Comparison of ENCODE assay signal across 24 cellular contexts in genomic region chr6:1617466-1618304, GRCh38. TPM values are rescaled to one million over a fixed set of nuclear protein-coding genes. Genes with fewer than 3 reads are reported as not detected.
DNase-seq lines count a peak whose midpoint lies in the region; ATAC-seq, FAIRE-seq and TF ChIP-seq lines count a peak whose summit lies in the region.
"Had no signal": no experiment of that assay in that cellular context is flagged by ENCODE, and none has a peak within 500 bp of the region (broad histone marks: within the 10 kb centered on the region; RNA-seq: fewer than 3 reads in every experiment).

No MANE protein-coding gene starts in this region.

- H3K9me3 Mint-ChIP-seq in natural killer cell treated with Interleukin-12 subunit alpha and Interleukin-12 subunit beta and Interleukin-15 and Interleukin-18, amount 100 ng/mL, for 72 hours = no peaks in the 10 kb centered on the region
- H3K9me3 Mint-ChIP-seq: activated CD4-positive, alpha-beta memory T cell treated with anti-CD3 and anti-CD28 coated beads, Interleukin-2, amount 10 ng/mL, durations not matched to agents 7 days and 5 days; immature natural killer cell; stimulated activated memory B cell treated with anti-CD40 and anti-IgM and Interleukin-4, amounts not matched to agents 10 μg/mL and 1 μg/mL and 100 μg/mL, for 72 hours; WTC11 had no signal

- no peak for TF ChIP-seq POLR2A in prostate gland (IDR thresholded peaks at IDR 0.05)

- H3K27ac ChIP-seq in left ventricle myocardium inferior (replicated peaks) = peak overlapping the region; percentile 38
- H3K27ac ChIP-seq in prostate gland = peak overlapping the region; percentile 59 to 61
- H3K27ac ChIP-seq: ovary, upper lobe of left lung had no signal

- H3K36me3 Mint-ChIP-seq in natural killer cell treated with Interleukin-12 subunit alpha and Interleukin-12 subunit beta and Interleukin-15 and Interleukin-18, amount 100 ng/mL, for 72 hours = peaks cover 6% of the 10 kb centered on the region
- H3K36me3 Mint-ChIP-seq: WTC11 had no signal

- intact Hi-C loops in left ventricle myocardium inferior (cut with micrococcal nuclease) = no loop called here
- intact Hi-C loops in left cardiac atrium (cut with DNase I) = no loop called here
- intact Hi-C loops in prostate gland (cut with DNase I) = no loop called here

- WGBS in prostate gland = 77% methylated on average over 20 of the region's 20 CpGs

- H3K27me3 ChIP-seq in left ventricle myocardium inferior (ENCODE audit: low read depth) (peaks cover 100% of the 10 kb centered on the region), prostate gland (replicated peaks; ENCODE audit: insufficient read depth) (peaks cover 8% of the 10 kb centered on the region)
- H3K27me3 ChIP-seq: ovary had no signal

- H3K9me3 ChIP-seq in left ventricle myocardium inferior (replicated peaks) (no peaks in the 10 kb centered on the region), prostate gland (no peaks in the 10 kb centered on the region)
- H3K9me3 ChIP-seq: Caco-2, heart left ventricle, ovary, upper lobe of left lung had no signal

- no peaks in the 10 kb centered on the region for H3K36me3 ChIP-seq in left ventricle myocardium inferior
- no peaks in the 10 kb centered on the region for H3K36me3 ChIP-seq in prostate gland
- H3K36me3 ChIP-seq: heart left ventricle, ovary, upper lobe of left lung had no signal

- H3K27me3 Mint-ChIP-seq in natural killer cell treated with Interleukin-12 subunit alpha and Interleukin-12 subunit beta and Interleukin-15 and Interleukin-18, amount 100 ng/mL, for 72 hours = peaks cover 24 to 31% of the 10 kb centered on the region in 2 donors

- TF ChIP-seq CTCF in left ventricle myocardium inferior (IDR thresholded peaks at IDR 0.05; ENCODE audit: borderline replicate concordance) = no peak
- TF ChIP-seq CTCF in prostate gland (IDR thresholded peaks at IDR 0.05) = no peak

- no peak overlapping the region for H3K4me3 Mint-ChIP-seq in natural killer cell treated with Interleukin-12 subunit alpha and Interleukin-12 subunit beta and Interleukin-15 and Interleukin-18, amount 100 ng/mL, for 72 hours
- H3K4me3 Mint-ChIP-seq: activated CD4-positive, alpha-beta memory T cell treated with anti-CD3 and anti-CD28 coated beads, Interleukin-2, amount 10 ng/mL, durations not matched to agents 7 days and 5 days; immature natural killer cell had no signal

- H3K4me1 ChIP-seq in left ventricle myocardium inferior (peaks cover 37% of the 10 kb centered on the region), prostate gland (replicated peaks) (no peaks in the 10 kb centered on the region)

- H3K4me3 ChIP-seq in left ventricle myocardium inferior (no peak overlapping the region), prostate gland (no peak overlapping the region)
- H3K4me3 ChIP-seq: ovary, upper lobe of left lung had no signal

- peaks cover 3 to 7% of the 10 kb centered on the region in 2 donors for H3K4me1 Mint-ChIP-seq in natural killer cell treated with Interleukin-12 subunit alpha and Interleukin-12 subunit beta and Interleukin-15 and Interleukin-18, amount 100 ng/mL, for 72 hours (ENCODE audit: low read depth in 2 of 2)
- H3K4me1 Mint-ChIP-seq: stimulated activated memory B cell treated with anti-CD40 and anti-IgM and Interleukin-4, amounts not matched to agents 10 μg/mL and 1 μg/mL and 100 μg/mL, for 72 hours had no signal

- no peak for FAIRE-seq in GM19239 (lab: Jason Lieb, UNC)

- no peak overlapping the region for H3K27ac Mint-ChIP-seq in natural killer cell treated with Interleukin-12 subunit alpha and Interleukin-12 subunit beta and Interleukin-15 and Interleukin-18, amount 100 ng/mL, for 72 hours
- H3K27ac Mint-ChIP-seq: activated CD4-positive, alpha-beta memory T cell treated with anti-CD3 and anti-CD28 coated beads, Interleukin-2, amount 10 ng/mL, durations not matched to agents 7 days and 5 days; immature natural killer cell; stimulated activated memory B cell treated with anti-CD40 and anti-IgM and Interleukin-4, amounts not matched to agents 10 μg/mL and 1 μg/mL and 100 μg/mL, for 72 hours; WTC11 had no signal

- no peak for ATAC-seq in left cardiac atrium
- no peak for ATAC-seq in left lobe of liver
- no peak for ATAC-seq in natural killer cell treated with Interleukin-12 subunit alpha and Interleukin-12 subunit beta and Interleukin-15 and Interleukin-18, amount 100 ng/mL, for 72 hours
- ATAC-seq: heart left ventricle; SK-N-SH treated with all-trans-retinoic acid at 6 μM for 48 hours; stimulated activated memory B cell treated with anti-CD40 and anti-IgM and Interleukin-4, amounts not matched to agents 10 μg/mL and 1 μg/mL and 100 μg/mL, for 72 hours; WTC11 had no signal

- no peak for DNase-seq in left ventricle myocardium inferior
- no peak for DNase-seq in left cardiac atrium
- peak; percentile 36 for DNase-seq in iris pigment epithelial cell (ENCODE audit: low read depth)
- DNase-seq in prostate gland (ENCODE audit: low spot score) = no peak
- DNase-seq in left lobe of liver (ENCODE audit: low spot score) = no peak
- no peak for DNase-seq in GM19239 (ENCODE audit: insufficient read length, low spot score)
- DNase-seq in natural killer cell treated with Interleukin-12 subunit alpha and Interleukin-12 subunit beta and Interleukin-15 and Interleukin-18, amount 100 ng/mL, for 72 hours (ENCODE audit: low spot score) = no peak
- DNase-seq in iPS-NIHi11 (ENCODE audit: low spot score) = no peak
- DNase-seq: 8988T; activated CD4-positive, alpha-beta memory T cell treated with anti-CD3 and anti-CD28 coated beads, Interleukin-2, amount 10 ng/mL, durations not matched to agents 7 days and 5 days; activated naive CD4-positive, alpha-beta T cell treated with Interleukin-2 at 50 U/mL for 16 hours; amygdala; immature natural killer cell; mammary epithelial cell; NCI-H526; ovary; RPMI8226; stimulated activated CD4-positive, alpha-beta T cell treated with anti-CD3 and anti-CD28 coated beads, Interleukin-1b, Interleukin-23, amount 100 ng/mL, for 48 hours; upper lobe of left lung had no signal

RNA-seq across cellular contexts. Expression of gene FOXC1, which starts 8.0 kb away (rescaled TPM):
- total RNA-seq in left ventricle myocardium inferior (7.1 TPM), left cardiac atrium (10 to 100 TPM in 1 of 2 donors, 1 to 10 TPM in 1; 5.5 to 25.9 TPM), prostate gland (10 to 100 TPM in 1 of 2 donors, 1 to 10 TPM in 1; 9.2 to 11.2 TPM), left lobe of liver (0.38 TPM)
- total RNA-seq in natural killer cell treated with Interleukin-12 subunit alpha and Interleukin-12 subunit beta and Interleukin-15 and Interleukin-18, amount 100 ng/mL, for 72 hours = under 1 TPM; 0.36 to 0.57 TPM
